In the genomic region with DNA sequence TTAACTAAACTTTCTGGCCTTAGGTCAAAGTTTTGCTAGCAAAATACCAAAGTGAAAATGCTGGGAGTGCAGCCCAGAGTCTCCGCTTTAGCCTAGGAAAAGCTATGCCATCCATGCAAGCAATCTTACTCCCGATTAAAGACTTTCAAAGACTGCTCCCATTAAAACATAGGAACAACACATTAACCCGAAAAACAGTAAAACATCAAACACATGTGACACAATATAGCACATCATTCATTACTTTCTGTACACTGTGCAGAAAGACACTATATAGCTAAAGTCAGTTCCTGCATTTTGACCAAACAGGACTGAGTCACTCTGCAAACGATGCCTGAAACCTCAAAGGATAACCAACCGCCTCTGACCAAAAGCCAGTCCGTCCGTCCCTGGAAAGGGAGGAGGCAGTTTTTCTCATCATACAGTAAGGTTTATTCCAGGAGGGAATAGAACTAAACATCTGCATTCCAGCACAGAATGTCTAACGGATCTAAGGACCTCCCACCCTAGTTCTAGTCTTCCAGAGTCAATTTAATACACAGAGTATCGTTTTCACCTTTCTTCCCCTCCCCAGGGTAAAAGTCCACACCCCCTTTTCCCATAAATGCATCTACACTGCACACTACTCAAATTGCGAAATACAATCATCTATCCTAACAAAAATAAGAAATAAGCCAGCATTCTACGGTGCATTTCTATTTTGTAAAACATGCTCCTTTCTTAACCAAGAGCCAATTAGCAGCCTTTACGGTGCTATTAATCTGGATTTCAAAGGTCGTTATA, we compare ENCODE assay signal across 8 cellular contexts. TPM values are rescaled to one million over a fixed set of nuclear protein-coding genes. Genes with fewer than 3 reads are reported as not detected.
DNase-seq lines count a peak whose midpoint lies in the region; ATAC-seq and TF ChIP-seq lines count a peak whose summit lies in the region.

No MANE protein-coding gene starts in this region.

- DNase-seq in ACHN (peak; percentile 83), Peyer's patch (peak in 1 of 3 donors; percentile 54)

- no peaks in the 10 kb centered on the region for H3K27me3 ChIP-seq in Peyer's patch
- peaks cover 9% of the 10 kb centered on the region for H3K27me3 ChIP-seq in ectodermal cell (ENCODE audit: control insufficient read depth, insufficient read depth, low read length, poor library complexity, severe bottlenecking)
- no peaks in the 10 kb centered on the region for H3K27me3 ChIP-seq in mucosa of stomach (ENCODE audit: control insufficient read depth, insufficient read depth, low read length)

- H3K4me1 ChIP-seq in Peyer's patch (peaks cover 0 to 27% (median 4%) of the 10 kb centered on the region in 4 donors), ectodermal cell (ENCODE audit: control insufficient read depth, insufficient read depth, low read length) (peaks cover 8% of the 10 kb centered on the region), mucosa of stomach (ENCODE audit: control insufficient read depth, insufficient read depth, low read length) (peaks cover 19% of the 10 kb centered on the region)

- no peak for TF ChIP-seq POLR2A in Peyer's patch (IDR thresholded peaks at IDR 0.05)

- peak overlapping the region; percentile 90 for H3K9ac ChIP-seq in mucosa of stomach (ENCODE audit: low read length)

- TF ChIP-seq CTCF in Peyer's patch (IDR thresholded peaks at IDR 0.05) = no peak

- in situ Hi-C loops in ACHN (cut with HindIII; ENCODE audit: low pct_ligation_motif_present, low pct_unique_long_range_greater_than_20kb, low sequenced_read_pairs) = no loop called here

- peak overlapping the region; percentile 90 for H3K4me3 ChIP-seq in GM08714 (ENCODE audit: low read length)
- peak overlapping the region; percentile 65 to 97 (median 94) for H3K4me3 ChIP-seq in Peyer's patch
- H3K4me3 ChIP-seq in ectodermal cell (ENCODE audit: insufficient read depth, low read depth, low read length) = peak overlapping the region; percentile 94
- H3K4me3 ChIP-seq in mucosa of stomach (ENCODE audit: low read length) = peak overlapping the region; percentile 75

- no peaks in the 10 kb centered on the region for H3K9me3 ChIP-seq in Peyer's patch
- no peaks in the 10 kb centered on the region for H3K9me3 ChIP-seq in ectodermal cell (ENCODE audit: control insufficient read depth, low read length)
- no peaks in the 10 kb centered on the region for H3K9me3 ChIP-seq in mucosa of stomach (ENCODE audit: control insufficient read depth, low read length)

- ATAC-seq in GM19455 (IDR thresholded peaks at IDR 0.05; ENCODE audit: unreplicated experiment) = no peak
- ATAC-seq in HG03108 (IDR thresholded peaks at IDR 0.05; ENCODE audit: unreplicated experiment) = no peak
- ATAC-seq in GM21367 (IDR thresholded peaks at IDR 0.05; ENCODE audit: unreplicated experiment) = no peak

- no peaks in the 10 kb centered on the region for H3K36me3 ChIP-seq in Peyer's patch
- peaks cover 3% of the 10 kb centered on the region for H3K36me3 ChIP-seq in ectodermal cell (ENCODE audit: control insufficient read depth, insufficient read depth, low read length)
- H3K36me3 ChIP-seq in mucosa of stomach (ENCODE audit: control insufficient read depth, insufficient read depth, low read length) = no peaks in the 10 kb centered on the region

- 7 to 10% methylated on average over 13 of the region's 13 CpGs for WGBS in ectodermal cell, 2 experiments

- H3K27ac ChIP-seq in Peyer's patch = peak overlapping the region; percentile 91 to 96 (median 95)
- H3K27ac ChIP-seq in ectodermal cell (ENCODE audit: insufficient read depth, low read depth, low read length, poor library complexity, severe bottlenecking) = peak overlapping the region; percentile 89

RNA-seq across cellular contexts. Expression of a gene that starts 1.7 kb away (rescaled TPM):
- 10 to 100 TPM; 51.0 to 75.9 (median 67.6) TPM for total RNA-seq in Peyer's patch
- 22.1 TPM for polyA plus RNA-seq in ectodermal cell (2013, experiment 1 of 4)
- 23.4 TPM for polyA plus RNA-seq in ectodermal cell (2013, experiment 2 of 4)
- 19.9 TPM for polyA plus RNA-seq in ectodermal cell (2013, experiment 3 of 4)
- polyA plus RNA-seq in ectodermal cell (2013, experiment 4 of 4) = 22.3 TPM
